ENCODE assay signal across 8 cellular contexts in genomic region chr19:47427241-47428176, GRCh38. TPM values are rescaled to one million over a fixed set of nuclear protein-coding genes. Genes with fewer than 3 reads are reported as not detected.
DNase-seq lines count a peak whose midpoint lies in the region; ATAC-seq, FAIRE-seq and TF ChIP-seq lines count a peak whose summit lies in the region.

No MANE protein-coding gene starts in this region.

- no peak for TF ChIP-seq EP300 in esophagus muscularis mucosa (IDR thresholded peaks at IDR 0.05)

- ATAC-seq in natural killer cell treated with Interleukin-12 subunit alpha and Interleukin-12 subunit beta and Interleukin-15 and Interleukin-18, amount 100 ng/mL, for 72 hours: peak; percentile 41 to 53

- no peaks in the 10 kb centered on the region for H3K9me3 Mint-ChIP-seq in natural killer cell treated with Interleukin-12 subunit alpha and Interleukin-12 subunit beta and Interleukin-15 and Interleukin-18, amount 100 ng/mL, for 72 hours

- WGBS in esophagus muscularis mucosa: 4% methylated on average over 17 of the region's 17 CpGs

- H3K4me3 Mint-ChIP-seq in natural killer cell treated with Interleukin-12 subunit alpha and Interleukin-12 subunit beta and Interleukin-15 and Interleukin-18, amount 100 ng/mL, for 72 hours: no peak overlapping the region

- peak overlapping the region; percentile 73 for H3K4me2 ChIP-seq in OCI-LY1 (ENCODE audit: low read length)

- DNase-seq in D341Med (ENCODE audit: low spot score) (peak; percentile 80), HTR-8/SVneo (ENCODE audit: insufficient read length, low spot score) (peak; percentile 86), activated T-cell treated with anti-CD3 and anti-CD28 coated beads for 4 hours (peak; percentile 62), esophagus muscularis mucosa (ENCODE audit: extremely low spot score) (no peak), substantia nigra (lab: John Stamatoyannopoulos, UW) (peak in 29 of 49 donors; percentile 1 to 58 (median 16)), NK-92 (lab: John Stamatoyannopoulos, UW; ENCODE audit: unreplicated experiment) (no peak)
- no peak for DNase-seq in natural killer cell treated with Interleukin-12 subunit alpha and Interleukin-12 subunit beta and Interleukin-15 and Interleukin-18, amount 100 ng/mL, for 72 hours (ENCODE audit: low spot score)

- H4K20me1 ChIP-seq in OCI-LY1 (ENCODE audit: insufficient read depth, low read length): no peaks in the 10 kb centered on the region

- H3K27me3 ChIP-seq in OCI-LY1 (ENCODE audit: insufficient read depth, low read length) (0 out of 2 replicates have a peak, but pooled peaks cover 5% of the 10 kb centered on the region), esophagus muscularis mucosa (peaks cover 5 to 73% (median 27%) of the 10 kb centered on the region in 4 donors)

- H3K79me2 ChIP-seq in OCI-LY1 (ENCODE audit: insufficient read depth, low read length): no peaks in the 10 kb centered on the region

- H2AFZ ChIP-seq in OCI-LY1 (ENCODE audit: low read length): no peak overlapping the region

- H3K36me3 ChIP-seq in OCI-LY1 (ENCODE audit: insufficient read depth, low read length) (no peaks in the 10 kb centered on the region), esophagus muscularis mucosa (no peaks in the 10 kb centered on the region)

- H3K9me2 ChIP-seq in OCI-LY1 (ENCODE audit: low read depth, low read length): no peaks in the 10 kb centered on the region

- H3K9me3 ChIP-seq in OCI-LY1 (ENCODE audit: low read length) (no peaks in the 10 kb centered on the region), esophagus muscularis mucosa (no peaks in the 10 kb centered on the region)

- peaks cover 5 to 13% of the 10 kb centered on the region in 2 donors for H3K4me1 Mint-ChIP-seq in natural killer cell treated with Interleukin-12 subunit alpha and Interleukin-12 subunit beta and Interleukin-15 and Interleukin-18, amount 100 ng/mL, for 72 hours (ENCODE audit: low read depth in 2 of 2)

- H3K4me1 ChIP-seq in OCI-LY1 (ENCODE audit: insufficient read depth, low read length, severe bottlenecking) (peaks cover 21% of the 10 kb centered on the region), esophagus muscularis mucosa (peaks cover 27 to 39% (median 33%) of the 10 kb centered on the region in 4 donors)

- H3K36me3 Mint-ChIP-seq in natural killer cell treated with Interleukin-12 subunit alpha and Interleukin-12 subunit beta and Interleukin-15 and Interleukin-18, amount 100 ng/mL, for 72 hours: peaks cover 8% of the 10 kb centered on the region

- peaks cover 6% of the 10 kb centered on the region for H3F3A ChIP-seq in OCI-LY1 (ENCODE audit: insufficient read depth, low read length)

- H3K4me3 ChIP-seq in OCI-LY1 (ENCODE audit: low read depth, low read length, poor library complexity, severe bottlenecking) (peak overlapping the region; percentile 26), esophagus muscularis mucosa (peak overlapping the region; percentile 13 to 29 (median 25))

- no peak overlapping the region for H3K27ac Mint-ChIP-seq in natural killer cell treated with Interleukin-12 subunit alpha and Interleukin-12 subunit beta and Interleukin-15 and Interleukin-18, amount 100 ng/mL, for 72 hours

- peak; percentile 87 for FAIRE-seq in HTR-8/SVneo (lab: Jason Lieb, UNC)

- H3K9ac ChIP-seq in OCI-LY1 (ENCODE audit: low read length): no peak overlapping the region

- no peak for TF ChIP-seq POLR2A in esophagus muscularis mucosa (IDR thresholded peaks at IDR 0.05; ENCODE audit: low read depth)

- peaks cover 24 to 36% of the 10 kb centered on the region in 2 donors for H3K27me3 Mint-ChIP-seq in natural killer cell treated with Interleukin-12 subunit alpha and Interleukin-12 subunit beta and Interleukin-15 and Interleukin-18, amount 100 ng/mL, for 72 hours

- TF ChIP-seq CTCF in OCI-LY1 (IDR thresholded peaks at IDR 0.05; ENCODE audit: low read length): peak; percentile 81
- TF ChIP-seq CTCF in esophagus muscularis mucosa (IDR thresholded peaks at IDR 0.05): peak; percentile 80 to 91 (median 81)

- intact Hi-C loops in esophagus muscularis mucosa (cut with DNase I): no loop called here

- peak overlapping the region; percentile 4 for H3K27ac ChIP-seq in OCI-LY1 (ENCODE audit: low read depth, low read length, poor library complexity, severe bottlenecking)
- H3K27ac ChIP-seq in esophagus muscularis mucosa (replicated peaks in 1 of 4): peak overlapping the region; percentile 55 to 76 (median 69)
- H3K27ac ChIP-seq in substantia nigra (ENCODE audit: low read depth, low read length, poor library complexity, severe bottlenecking): no peak overlapping the region

RNA-seq across cellular contexts. Expression of gene MEIS3, which starts 8.2 kb away (rescaled TPM):
- total RNA-seq in esophagus muscularis mucosa: 10 to 100 TPM; 22.8 to 33.2 (median 30.7) TPM
- total RNA-seq in natural killer cell treated with Interleukin-12 subunit alpha and Interleukin-12 subunit beta and Interleukin-15 and Interleukin-18, amount 100 ng/mL, for 72 hours: not detected

RNA-seq across cellular contexts. Expression of gene SLC8A2, which starts 44.2 kb away (rescaled TPM):
- 10 to 100 TPM in 2 of 4 donors, 1 to 10 TPM in 2; 6.2 to 18.7 (median 10.4) TPM for total RNA-seq in esophagus muscularis mucosa
- total RNA-seq in natural killer cell treated with Interleukin-12 subunit alpha and Interleukin-12 subunit beta and Interleukin-15 and Interleukin-18, amount 100 ng/mL, for 72 hours: not detected

RNA-seq across cellular contexts. Expression of gene KPTN, which starts 56.5 kb away (rescaled TPM):
- 1 to 10 TPM; 2.3 to 9.4 (median 5.2) TPM for total RNA-seq in esophagus muscularis mucosa
- total RNA-seq in natural killer cell treated with Interleukin-12 subunit alpha and Interleukin-12 subunit beta and Interleukin-15 and Interleukin-18, amount 100 ng/mL, for 72 hours: 10 to 100 TPM in 1 of 2 donors, 1 to 10 TPM in 1; 4.9 to 11.4 TPM

Comparison
In these comparisons a context has a peak if more than half of its experiments do, and no peak if none do; other contexts are left out.
1. DNase-seq: peak in D341Med (single experiment), HTR-8/SVneo (single experiment), activated T-cell treated with anti-CD3 and anti-CD28 coated beads for 4 hours (single experiment) and substantia nigra (29 of 49); none in esophagus muscularis mucosa (single experiment), natural killer cell treated with Interleukin-12 subunit alpha and Interleukin-12 subunit beta and Interleukin-15 and Interleukin-18, amount 100 ng/mL, for 72 hours (single experiment) and NK-92 (single experiment).
2. RNA of gene MEIS3, which starts 8.2 kb away (total RNA-seq): 22.8 to 33.2 TPM in esophagus muscularis mucosa; not detected in natural killer cell treated with Interleukin-12 subunit alpha and Interleukin-12 subunit beta and Interleukin-15 and Interleukin-18, amount 100 ng/mL, for 72 hours; every median in the first group is over 10 times any median in the second.
3. RNA of gene SLC8A2, which starts 44.2 kb away (total RNA-seq): 6.2 to 18.7 TPM in esophagus muscularis mucosa; not detected in natural killer cell treated with Interleukin-12 subunit alpha and Interleukin-12 subunit beta and Interleukin-15 and Interleukin-18, amount 100 ng/mL, for 72 hours; every median in the first group is over 4 times any median in the second.